In the genomic region with DNA sequence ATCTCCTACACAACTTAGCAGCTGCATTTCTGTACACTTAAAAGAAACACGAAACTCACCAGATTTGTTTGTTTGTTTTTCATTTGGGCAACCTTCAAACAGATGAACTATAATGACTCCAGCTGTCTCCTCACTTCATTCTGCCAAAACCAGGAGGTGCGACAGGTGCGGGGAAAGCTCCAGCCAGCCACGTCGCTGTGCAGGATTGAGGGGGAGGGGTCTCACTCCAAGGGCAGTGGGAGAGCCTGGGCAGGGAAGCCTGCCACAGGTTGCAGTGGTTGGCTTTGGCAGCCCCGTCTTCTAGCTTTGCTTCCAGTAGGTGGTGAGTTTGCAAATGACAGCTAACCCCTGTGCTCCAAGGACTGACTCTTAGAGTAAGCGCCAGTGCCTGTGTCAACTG, we compare ENCODE assay signal across 1 cellular context.
TF ChIP-seq lines count a peak whose summit lies in the region.

No MANE protein-coding gene starts in this region.

TF ChIP-seq in WTC11, 78 proteins besides CTCF, POLR2A, EP300 and RAD21 (continued from another document):
- TF ChIP-seq, protein P1, sequence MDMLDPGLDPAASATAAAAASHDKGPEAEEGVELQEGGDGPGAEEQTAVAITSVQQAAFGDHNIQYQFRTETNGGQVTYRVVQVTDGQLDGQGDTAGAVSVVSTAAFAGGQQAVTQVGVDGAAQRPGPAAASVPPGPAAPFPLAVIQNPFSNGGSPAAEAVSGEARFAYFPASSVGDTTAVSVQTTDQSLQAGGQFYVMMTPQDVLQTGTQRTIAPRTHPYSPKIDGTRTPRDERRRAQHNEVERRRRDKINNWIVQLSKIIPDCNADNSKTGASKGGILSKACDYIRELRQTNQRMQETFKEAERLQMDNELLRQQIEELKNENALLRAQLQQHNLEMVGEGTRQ (CRISPR knock-in tag; IDR thresholded peaks at IDR 0.05) = no peak
- TF ChIP-seq SOX15 (CRISPR knock-in tag; IDR thresholded peaks at IDR 0.05) (no peak), ETV6 (CRISPR knock-in tag; IDR thresholded peaks at IDR 0.05) (no peak), MXD4 (CRISPR knock-in tag; IDR thresholded peaks at IDR 0.05; ENCODE audit: borderline replicate concordance) (no peak), SMAD4 (CRISPR knock-in tag; IDR thresholded peaks at IDR 0.05) (no peak)
- TF ChIP-seq, protein P2, sequence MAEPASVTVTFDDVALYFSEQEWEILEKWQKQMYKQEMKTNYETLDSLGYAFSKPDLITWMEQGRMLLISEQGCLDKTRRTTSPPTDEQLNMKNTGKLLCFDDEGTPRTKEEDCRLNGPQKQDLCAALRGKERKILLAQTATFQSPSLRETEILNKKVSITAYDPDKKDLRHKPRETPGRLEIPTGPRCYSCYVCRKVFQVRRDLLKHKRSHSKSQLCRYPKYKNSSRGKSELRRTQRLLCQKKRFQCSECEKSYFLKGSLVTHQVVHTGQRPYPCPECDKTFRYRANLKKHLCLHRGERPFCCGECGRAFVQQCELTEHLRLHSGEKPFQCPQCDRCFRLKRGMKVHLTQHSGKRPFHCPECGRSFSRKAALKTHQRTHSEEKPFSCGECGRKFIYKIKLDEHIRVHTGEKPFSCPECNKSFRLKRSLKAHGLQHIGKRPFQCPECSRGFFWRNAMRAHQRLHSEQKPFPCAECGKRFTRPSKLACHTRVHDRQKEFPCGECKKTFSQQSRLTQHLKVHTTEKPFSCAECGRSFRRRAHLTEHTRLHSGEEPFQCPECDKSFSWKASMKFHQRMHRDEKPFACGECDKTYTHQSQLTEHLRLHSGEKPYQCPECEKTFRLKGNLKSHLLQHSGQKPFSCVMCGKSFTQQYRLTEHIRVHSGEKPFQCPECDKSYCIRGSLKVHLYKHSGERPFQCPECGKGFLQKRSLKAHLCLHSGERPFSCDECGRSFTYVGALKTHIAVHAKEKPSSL (CRISPR knock-in tag; conservative IDR thresholded peaks at IDR 0.05) = no peak
- TF ChIP-seq, protein P3, sequence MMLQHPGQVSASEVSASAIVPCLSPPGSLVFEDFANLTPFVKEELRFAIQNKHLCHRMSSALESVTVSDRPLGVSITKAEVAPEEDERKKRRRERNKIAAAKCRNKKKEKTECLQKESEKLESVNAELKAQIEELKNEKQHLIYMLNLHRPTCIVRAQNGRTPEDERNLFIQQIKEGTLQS (CRISPR knock-in tag; conservative IDR thresholded peaks at IDR 0.05) = no peak
- TF ChIP-seq, protein P4, sequence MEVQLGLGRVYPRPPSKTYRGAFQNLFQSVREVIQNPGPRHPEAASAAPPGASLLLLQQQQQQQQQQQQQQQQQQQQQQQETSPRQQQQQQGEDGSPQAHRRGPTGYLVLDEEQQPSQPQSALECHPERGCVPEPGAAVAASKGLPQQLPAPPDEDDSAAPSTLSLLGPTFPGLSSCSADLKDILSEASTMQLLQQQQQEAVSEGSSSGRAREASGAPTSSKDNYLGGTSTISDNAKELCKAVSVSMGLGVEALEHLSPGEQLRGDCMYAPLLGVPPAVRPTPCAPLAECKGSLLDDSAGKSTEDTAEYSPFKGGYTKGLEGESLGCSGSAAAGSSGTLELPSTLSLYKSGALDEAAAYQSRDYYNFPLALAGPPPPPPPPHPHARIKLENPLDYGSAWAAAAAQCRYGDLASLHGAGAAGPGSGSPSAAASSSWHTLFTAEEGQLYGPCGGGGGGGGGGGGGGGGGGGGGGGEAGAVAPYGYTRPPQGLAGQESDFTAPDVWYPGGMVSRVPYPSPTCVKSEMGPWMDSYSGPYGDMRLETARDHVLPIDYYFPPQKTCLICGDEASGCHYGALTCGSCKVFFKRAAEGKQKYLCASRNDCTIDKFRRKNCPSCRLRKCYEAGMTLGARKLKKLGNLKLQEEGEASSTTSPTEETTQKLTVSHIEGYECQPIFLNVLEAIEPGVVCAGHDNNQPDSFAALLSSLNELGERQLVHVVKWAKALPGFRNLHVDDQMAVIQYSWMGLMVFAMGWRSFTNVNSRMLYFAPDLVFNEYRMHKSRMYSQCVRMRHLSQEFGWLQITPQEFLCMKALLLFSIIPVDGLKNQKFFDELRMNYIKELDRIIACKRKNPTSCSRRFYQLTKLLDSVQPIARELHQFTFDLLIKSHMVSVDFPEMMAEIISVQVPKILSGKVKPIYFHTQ (CRISPR knock-in tag; IDR thresholded peaks at IDR 0.05) = no peak
